Comparison of ENCODE assay signal across 8 cellular contexts in the genomic region with DNA sequence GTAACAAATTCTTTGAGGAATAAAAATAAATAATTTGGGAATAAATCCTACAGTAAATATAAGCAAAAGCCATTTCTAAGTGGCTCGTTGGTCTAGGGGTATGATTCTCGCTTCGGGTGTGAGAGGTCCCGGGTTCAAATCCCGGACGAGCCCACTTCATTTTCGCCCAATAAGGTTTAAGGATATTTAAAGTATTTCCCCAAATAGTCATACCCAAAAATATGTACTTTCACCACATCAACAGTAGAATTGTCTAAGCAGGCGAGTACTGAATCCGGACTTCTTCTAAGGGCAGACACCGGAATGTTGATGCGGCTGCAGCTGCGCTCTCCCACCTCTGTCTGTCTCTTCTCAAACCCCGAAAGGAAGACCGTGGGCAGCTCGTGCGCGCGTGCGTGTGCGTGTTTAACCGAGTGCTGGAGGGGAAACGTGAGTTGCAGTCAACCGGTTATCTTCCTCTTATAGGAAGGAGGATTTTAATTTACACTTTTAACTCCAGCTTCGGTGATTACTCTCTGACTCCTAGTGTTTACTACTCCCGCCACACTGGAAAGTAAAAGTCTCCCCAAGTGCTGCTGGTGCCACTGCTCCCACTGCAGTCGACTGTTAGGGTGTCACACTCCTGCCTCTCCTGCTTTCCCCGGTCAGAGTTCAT.
DNase-seq lines count a peak whose midpoint lies in the region; ATAC-seq, FAIRE-seq and TF ChIP-seq lines count a peak whose summit lies in the region.

No MANE protein-coding gene starts in this region.

- H3K4me3 ChIP-seq in OCI-LY1 (ENCODE audit: low read depth, low read length, poor library complexity, severe bottlenecking), result peak overlapping the region; percentile 47

- H4K20me1 ChIP-seq in OCI-LY1 (ENCODE audit: insufficient read depth, low read length), result no peaks in the 10 kb centered on the region

- H3K4me2 ChIP-seq in OCI-LY1 (ENCODE audit: low read length), result peak overlapping the region; percentile 58

- H3K4me1 ChIP-seq in OCI-LY1 (ENCODE audit: insufficient read depth, low read length, severe bottlenecking), result no peaks in the 10 kb centered on the region

- ATAC-seq in HG02798 (IDR thresholded peaks at IDR 0.05; ENCODE audit: poor library complexity, unreplicated experiment) (peak; percentile 83), HG03159 (IDR thresholded peaks at IDR 0.05; ENCODE audit: unreplicated experiment) (no peak), GM18870 (IDR thresholded peaks at IDR 0.05; ENCODE audit: unreplicated experiment) (no peak)

- H3K27ac ChIP-seq in OCI-LY1 (ENCODE audit: low read depth, low read length, poor library complexity, severe bottlenecking), result no peak overlapping the region

- H3K9ac ChIP-seq in OCI-LY1 (ENCODE audit: low read length), result no peak overlapping the region

- H2AFZ ChIP-seq in OCI-LY1 (ENCODE audit: low read length), result no peak overlapping the region

- H3K79me2 ChIP-seq in OCI-LY1 (ENCODE audit: insufficient read depth, low read length), result no peaks in the 10 kb centered on the region

- peak; percentile 79 for DNase-seq in amniotic stem cell (lab: John Stamatoyannopoulos, UW)
- peak; percentile 97 for DNase-seq in kidney tubule cell (ENCODE audit: low spot score)
- DNase-seq in stromal cell of bone marrow (ENCODE audit: low read depth), result peak; percentile 61

- H3K27me3 ChIP-seq in OCI-LY1 (ENCODE audit: insufficient read depth, low read length), result no peaks in the 10 kb centered on the region; the same call in 1 of the 2 replicates

- no peaks in the 10 kb centered on the region for H3F3A ChIP-seq in OCI-LY1 (ENCODE audit: insufficient read depth, low read length)

- no peak for TF ChIP-seq CTCF in OCI-LY1 (IDR thresholded peaks at IDR 0.05; ENCODE audit: low read length)

- H3K36me3 ChIP-seq in OCI-LY1 (ENCODE audit: insufficient read depth, low read length), result no peaks in the 10 kb centered on the region

- no peaks in the 10 kb centered on the region for H3K9me3 ChIP-seq in OCI-LY1 (ENCODE audit: low read length)

- FAIRE-seq in G401.6 (lab: Jason Lieb, UNC), result peak; percentile 96

- no peaks in the 10 kb centered on the region for H3K9me2 ChIP-seq in OCI-LY1 (ENCODE audit: low read depth, low read length)
